In genomic region chr7:2729043-2729892, GRCh38 we compare ENCODE assay signal across 10 cellular contexts. TPM values are rescaled to one million over a fixed set of nuclear protein-coding genes. Genes with fewer than 3 reads are reported as not detected.
DNase-seq lines count a peak whose midpoint lies in the region; TF ChIP-seq lines count a peak whose summit lies in the region.
"Had no signal": no experiment of that assay in that cellular context is flagged by ENCODE, and none has a peak within 500 bp of the region (broad histone marks: within the 10 kb centered on the region; RNA-seq: fewer than 3 reads in every experiment).

No MANE protein-coding gene starts in this region.

- H3K23ac ChIP-seq in neuronal stem cell (ENCODE audit: low read depth, low read length, poor library complexity), result peak overlapping the region; percentile 56

- no peaks in the 10 kb centered on the region for H3K79me1 ChIP-seq in neuronal stem cell (ENCODE audit: low read depth, low read length)

- no peak overlapping the region for H3K9ac ChIP-seq in neuronal stem cell (ENCODE audit: low read depth, low read length, poor library complexity)

- CTCF ChIA-PET in HEK293T (lab: Yijun Ruan, JAX), result interaction anchor here (0.7 kb wide), 1 partner anchor 36 kb away, joined by 4 read pairs; no protein-coding TSS in a partner anchor

- H2AFZ ChIP-seq in neuronal stem cell (ENCODE audit: low read length), result no peak overlapping the region

- no peak overlapping the region for H3K4me2 ChIP-seq in neuronal stem cell (ENCODE audit: insufficient read depth, low read length, poor library complexity, severe bottlenecking)

- DNase-seq in NOMO-1 treated with DMSO at 0.1 percent for 48 hours (lab: John Stamatoyannopoulos, UW; ENCODE audit: unreplicated experiment) (peak; percentile 25), NOMO-1 treated with dmso at 0.1 percent for 144 hours (lab: John Stamatoyannopoulos, UW; ENCODE audit: unreplicated experiment) (no peak), cardiac septum (ENCODE audit: low spot score) (peak; percentile 72), neuronal stem cell (ENCODE audit: low spot score) (no peak), ureter (ENCODE audit: low spot score) (peak; percentile 41), NCI-H526 treated with DMSO at 0.1 percent for 48 hours (lab: John Stamatoyannopoulos, UW) (no peak), HEK293T (ENCODE audit: extremely low spot score) (no peak)
- DNase-seq in stimulated activated CD4-positive, alpha-beta T cell treated with anti-CD3 and anti-CD28 coated beads, Interleukin-4, amount 100 ng/mL, for 24 hours, result no peak
- DNase-seq: 8988T, GF-D8 had no signal

- peaks cover 0 to 4% of the 10 kb centered on the region in 2 donors for H3K9me3 ChIP-seq in neuronal stem cell (replicated peaks in 1 of 2; ENCODE audit: control insufficient read depth in 2 of 2, insufficient read depth in 1 of 2, low read depth in 1 of 2, low read length in 2 of 2)

- WGBS in neuronal stem cell (ENCODE audit: extremely low coverage in 2 of 2, insufficient read length in 2 of 2, insufficient replicate concordance in 1 of 2), 2 donors, result no CpG with 5 or more reads among the region's 37 CpGs

- H3K18ac ChIP-seq in neuronal stem cell (ENCODE audit: low read length), result no peak overlapping the region

- H2BK5ac ChIP-seq in neuronal stem cell (ENCODE audit: low read length), result no peak overlapping the region

- no peak overlapping the region for H2BK120ac ChIP-seq in neuronal stem cell (ENCODE audit: low read depth, low read length)

- H3K27ac ChIP-seq in neuronal stem cell (replicated peaks; ENCODE audit: low read length), result no peak overlapping the region

- no peak overlapping the region for H3K4ac ChIP-seq in neuronal stem cell (ENCODE audit: low read length)

- POLR2A ChIA-PET in HEK293T (lab: Yijun Ruan, JAX), result no interaction called here

- H3K4me1 ChIP-seq in neuronal stem cell (ENCODE audit: control insufficient read depth in 2 of 2, insufficient read depth in 1 of 2, low read depth in 1 of 2, low read length in 2 of 2), result peaks cover 0 to 3% of the 10 kb centered on the region in 2 donors

- H4K8ac ChIP-seq in neuronal stem cell (ENCODE audit: low read depth, low read length), result no peak overlapping the region

- H3K14ac ChIP-seq in neuronal stem cell (ENCODE audit: low read length), result no peak overlapping the region

- H2BK15ac ChIP-seq in neuronal stem cell (ENCODE audit: low read length), result no peak overlapping the region

- intact Hi-C loops in cardiac septum (cut with DNase I), result no loop called here

- H2AK5ac ChIP-seq in neuronal stem cell (ENCODE audit: low read depth, low read length), result no peak overlapping the region

- no peaks in the 10 kb centered on the region for H3K27me3 ChIP-seq in neuronal stem cell (ENCODE audit: control insufficient read depth in 3 of 3, insufficient read depth in 3 of 3, low read depth in 1 of 3, low read length in 3 of 3)

- no peak overlapping the region for H2BK12ac ChIP-seq in neuronal stem cell (ENCODE audit: low read length)

- H3K4me3 ChIP-seq in neuronal stem cell (ENCODE audit: low read length in 2 of 2), result no peak overlapping the region

- peaks cover 15 to 59% of the 10 kb centered on the region in 2 donors for H3K36me3 ChIP-seq in neuronal stem cell (replicated peaks in 1 of 2; ENCODE audit: control insufficient read depth in 2 of 2, insufficient read depth in 2 of 2, low read length in 2 of 2)

- no peak overlapping the region for H4K91ac ChIP-seq in neuronal stem cell (ENCODE audit: low read depth, low read length, poor library complexity)

TF ChIP-seq in HEK293T, 16 proteins besides CTCF, POLR2A, EP300 and RAD21:
- TF ChIP-seq, protein P1, sequence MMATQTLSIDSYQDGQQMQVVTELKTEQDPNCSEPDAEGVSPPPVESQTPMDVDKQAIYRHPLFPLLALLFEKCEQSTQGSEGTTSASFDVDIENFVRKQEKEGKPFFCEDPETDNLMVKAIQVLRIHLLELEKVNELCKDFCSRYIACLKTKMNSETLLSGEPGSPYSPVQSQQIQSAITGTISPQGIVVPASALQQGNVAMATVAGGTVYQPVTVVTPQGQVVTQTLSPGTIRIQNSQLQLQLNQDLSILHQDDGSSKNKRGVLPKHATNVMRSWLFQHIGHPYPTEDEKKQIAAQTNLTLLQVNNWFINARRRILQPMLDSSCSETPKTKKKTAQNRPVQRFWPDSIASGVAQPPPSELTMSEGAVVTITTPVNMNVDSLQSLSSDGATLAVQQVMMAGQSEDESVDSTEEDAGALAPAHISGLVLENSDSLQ (IDR thresholded peaks at IDR 0.05), result no peak
- TF ChIP-seq FOXK2 (IDR thresholded peaks at IDR 0.05) (no peak), NFRKB (IDR thresholded peaks at IDR 0.05) (no peak), ELF4 (IDR thresholded peaks at IDR 0.05) (no peak), L3MBTL2 (conservative IDR thresholded peaks at IDR 0.05) (no peak), LEF1 (IDR thresholded peaks at IDR 0.05; ENCODE audit: borderline replicate concordance) (no peak), FOXA1 (IDR thresholded peaks at IDR 0.05) (no peak), SUZ12 (IDR thresholded peaks at IDR 0.05) (no peak), FOXM1 (IDR thresholded peaks at IDR 0.05; ENCODE audit: borderline replicate concordance) (no peak), ARNT (IDR thresholded peaks at IDR 0.05) (no peak), CTBP1 (IDR thresholded peaks at IDR 0.05; ENCODE audit: borderline replicate concordance) (no peak), HDGF (IDR thresholded peaks at IDR 0.05; ENCODE audit: borderline replicate concordance) (no peak), SP1 (IDR thresholded peaks at IDR 0.05) (no peak), TARDBP (IDR thresholded peaks at IDR 0.05) (no peak), BHLHE40 (IDR thresholded peaks at IDR 0.05; ENCODE audit: borderline replicate concordance) (no peak)

RNA-seq across cellular contexts. Expression of gene AMZ1, which starts 41.3 kb away (rescaled TPM):
- total RNA-seq in cardiac septum (0.08 TPM), ureter (0.23 TPM)
- polyA plus RNA-seq in neuronal stem cell (2013, experiment 1 of 2), result 0.04 TPM
- 0.01 TPM for polyA plus RNA-seq in neuronal stem cell (2013, experiment 2 of 2)

Comparison
In these comparisons a context has a peak if more than half of its experiments do, and no peak if none do; other contexts are left out.
1. DNase-seq: peak in NOMO-1 treated with DMSO at 0.1 percent for 48 hours (single experiment), cardiac septum (single experiment) and ureter (single experiment); none in NOMO-1 treated with dmso at 0.1 percent for 144 hours (single experiment), neuronal stem cell (single experiment), NCI-H526 treated with DMSO at 0.1 percent for 48 hours (single experiment), HEK293T (single experiment) and stimulated activated CD4-positive, alpha-beta T cell treated with anti-CD3 and anti-CD28 coated beads, Interleukin-4, amount 100 ng/mL, for 24 hours (single experiment).